2 cellular contexts compared by ENCODE assay signal in genomic region chr3:138938056-138938876, GRCh38.
A peak's percentile ranks its signal among the peaks of the same experiment; 100 is the strongest.
TF ChIP-seq lines count a peak whose summit lies in the region.

No MANE protein-coding gene starts in this region.

TF ChIP-seq in SK-N-SH treated with all-trans-retinoic acid at 6 μM for 48 hours, 23 proteins besides CTCF, POLR2A, EP300 and RAD21:
- TF ChIP-seq TOX (CRISPR knock-in tag; IDR thresholded peaks at IDR 0.05; ENCODE audit: borderline replicate concordance) (no peak), OSR1 (CRISPR knock-in tag; IDR thresholded peaks at IDR 0.05) (no peak), CSDC2 (CRISPR knock-in tag; IDR thresholded peaks at IDR 0.05) (no peak), ZNF70 (CRISPR knock-in tag; IDR thresholded peaks at IDR 0.05) (no peak), ZFP3 (CRISPR knock-in tag; IDR thresholded peaks at IDR 0.05) (no peak), TCF4 (CRISPR knock-in tag; IDR thresholded peaks at IDR 0.05; ENCODE audit: borderline replicate concordance) (no peak), RARB (CRISPR knock-in tag; IDR thresholded peaks at IDR 0.05) (no peak), ZFP30 (CRISPR knock-in tag; IDR thresholded peaks at IDR 0.05) (no peak), ESRRG (CRISPR knock-in tag; IDR thresholded peaks at IDR 0.05) (no peak), ARNTL (CRISPR knock-in tag; IDR thresholded peaks at IDR 0.05; ENCODE audit: borderline replicate concordance, low read depth) (no peak)
- TF ChIP-seq, protein P1, sequence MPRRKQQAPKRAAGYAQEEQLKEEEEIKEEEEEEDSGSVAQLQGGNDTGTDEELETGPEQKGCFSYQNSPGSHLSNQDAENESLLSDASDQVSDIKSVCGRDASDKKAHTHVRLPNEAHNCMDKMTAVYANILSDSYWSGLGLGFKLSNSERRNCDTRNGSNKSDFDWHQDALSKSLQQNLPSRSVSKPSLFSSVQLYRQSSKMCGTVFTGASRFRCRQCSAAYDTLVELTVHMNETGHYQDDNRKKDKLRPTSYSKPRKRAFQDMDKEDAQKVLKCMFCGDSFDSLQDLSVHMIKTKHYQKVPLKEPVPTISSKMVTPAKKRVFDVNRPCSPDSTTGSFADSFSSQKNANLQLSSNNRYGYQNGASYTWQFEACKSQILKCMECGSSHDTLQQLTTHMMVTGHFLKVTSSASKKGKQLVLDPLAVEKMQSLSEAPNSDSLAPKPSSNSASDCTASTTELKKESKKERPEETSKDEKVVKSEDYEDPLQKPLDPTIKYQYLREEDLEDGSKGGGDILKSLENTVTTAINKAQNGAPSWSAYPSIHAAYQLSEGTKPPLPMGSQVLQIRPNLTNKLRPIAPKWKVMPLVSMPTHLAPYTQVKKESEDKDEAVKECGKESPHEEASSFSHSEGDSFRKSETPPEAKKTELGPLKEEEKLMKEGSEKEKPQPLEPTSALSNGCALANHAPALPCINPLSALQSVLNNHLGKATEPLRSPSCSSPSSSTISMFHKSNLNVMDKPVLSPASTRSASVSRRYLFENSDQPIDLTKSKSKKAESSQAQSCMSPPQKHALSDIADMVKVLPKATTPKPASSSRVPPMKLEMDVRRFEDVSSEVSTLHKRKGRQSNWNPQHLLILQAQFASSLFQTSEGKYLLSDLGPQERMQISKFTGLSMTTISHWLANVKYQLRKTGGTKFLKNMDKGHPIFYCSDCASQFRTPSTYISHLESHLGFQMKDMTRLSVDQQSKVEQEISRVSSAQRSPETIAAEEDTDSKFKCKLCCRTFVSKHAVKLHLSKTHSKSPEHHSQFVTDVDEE (CRISPR knock-in tag; IDR thresholded peaks at IDR 0.05) = no peak
- TF ChIP-seq, protein P2, sequence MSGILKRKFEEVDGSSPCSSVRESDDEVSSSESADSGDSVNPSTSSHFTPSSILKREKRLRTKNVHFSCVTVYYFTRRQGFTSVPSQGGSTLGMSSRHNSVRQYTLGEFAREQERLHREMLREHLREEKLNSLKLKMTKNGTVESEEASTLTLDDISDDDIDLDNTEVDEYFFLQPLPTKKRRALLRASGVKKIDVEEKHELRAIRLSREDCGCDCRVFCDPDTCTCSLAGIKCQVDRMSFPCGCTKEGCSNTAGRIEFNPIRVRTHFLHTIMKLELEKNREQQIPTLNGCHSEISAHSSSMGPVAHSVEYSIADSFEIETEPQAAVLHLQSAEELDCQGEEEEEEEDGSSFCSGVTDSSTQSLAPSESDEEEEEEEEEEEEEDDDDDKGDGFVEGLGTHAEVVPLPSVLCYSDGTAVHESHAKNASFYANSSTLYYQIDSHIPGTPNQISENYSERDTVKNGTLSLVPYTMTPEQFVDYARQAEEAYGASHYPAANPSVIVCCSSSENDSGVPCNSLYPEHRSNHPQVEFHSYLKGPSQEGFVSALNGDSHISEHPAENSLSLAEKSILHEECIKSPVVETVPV (CRISPR knock-in tag; IDR thresholded peaks at IDR 0.05) = no peak
- TF ChIP-seq, protein P3, sequence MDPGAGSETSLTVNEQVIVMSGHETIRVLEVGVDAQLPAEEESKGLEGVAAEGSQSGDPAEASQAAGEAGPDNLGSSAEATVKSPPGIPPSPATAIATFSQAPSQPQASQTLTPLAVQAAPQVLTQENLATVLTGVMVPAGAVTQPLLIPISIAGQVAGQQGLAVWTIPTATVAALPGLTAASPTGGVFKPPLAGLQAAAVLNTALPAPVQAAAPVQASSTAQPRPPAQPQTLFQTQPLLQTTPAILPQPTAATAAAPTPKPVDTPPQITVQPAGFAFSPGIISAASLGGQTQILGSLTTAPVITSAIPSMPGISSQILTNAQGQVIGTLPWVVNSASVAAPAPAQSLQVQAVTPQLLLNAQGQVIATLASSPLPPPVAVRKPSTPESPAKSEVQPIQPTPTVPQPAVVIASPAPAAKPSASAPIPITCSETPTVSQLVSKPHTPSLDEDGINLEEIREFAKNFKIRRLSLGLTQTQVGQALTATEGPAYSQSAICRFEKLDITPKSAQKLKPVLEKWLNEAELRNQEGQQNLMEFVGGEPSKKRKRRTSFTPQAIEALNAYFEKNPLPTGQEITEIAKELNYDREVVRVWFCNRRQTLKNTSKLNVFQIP (CRISPR knock-in tag; IDR thresholded peaks at IDR 0.05; ENCODE audit: borderline replicate concordance, low read depth) = no peak
- TF ChIP-seq, protein P4, sequence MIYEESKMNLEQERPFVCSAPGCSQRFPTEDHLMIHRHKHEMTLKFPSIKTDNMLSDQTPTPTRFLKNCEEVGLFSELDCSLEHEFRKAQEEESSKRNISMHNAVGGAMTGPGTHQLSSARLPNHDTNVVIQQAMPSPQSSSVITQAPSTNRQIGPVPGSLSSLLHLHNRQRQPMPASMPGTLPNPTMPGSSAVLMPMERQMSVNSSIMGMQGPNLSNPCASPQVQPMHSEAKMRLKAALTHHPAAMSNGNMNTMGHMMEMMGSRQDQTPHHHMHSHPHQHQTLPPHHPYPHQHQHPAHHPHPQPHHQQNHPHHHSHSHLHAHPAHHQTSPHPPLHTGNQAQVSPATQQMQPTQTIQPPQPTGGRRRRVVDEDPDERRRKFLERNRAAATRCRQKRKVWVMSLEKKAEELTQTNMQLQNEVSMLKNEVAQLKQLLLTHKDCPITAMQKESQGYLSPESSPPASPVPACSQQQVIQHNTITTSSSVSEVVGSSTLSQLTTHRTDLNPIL (CRISPR knock-in tag; IDR thresholded peaks at IDR 0.05; ENCODE audit: low read depth) = no peak
- TF ChIP-seq, protein P5, sequence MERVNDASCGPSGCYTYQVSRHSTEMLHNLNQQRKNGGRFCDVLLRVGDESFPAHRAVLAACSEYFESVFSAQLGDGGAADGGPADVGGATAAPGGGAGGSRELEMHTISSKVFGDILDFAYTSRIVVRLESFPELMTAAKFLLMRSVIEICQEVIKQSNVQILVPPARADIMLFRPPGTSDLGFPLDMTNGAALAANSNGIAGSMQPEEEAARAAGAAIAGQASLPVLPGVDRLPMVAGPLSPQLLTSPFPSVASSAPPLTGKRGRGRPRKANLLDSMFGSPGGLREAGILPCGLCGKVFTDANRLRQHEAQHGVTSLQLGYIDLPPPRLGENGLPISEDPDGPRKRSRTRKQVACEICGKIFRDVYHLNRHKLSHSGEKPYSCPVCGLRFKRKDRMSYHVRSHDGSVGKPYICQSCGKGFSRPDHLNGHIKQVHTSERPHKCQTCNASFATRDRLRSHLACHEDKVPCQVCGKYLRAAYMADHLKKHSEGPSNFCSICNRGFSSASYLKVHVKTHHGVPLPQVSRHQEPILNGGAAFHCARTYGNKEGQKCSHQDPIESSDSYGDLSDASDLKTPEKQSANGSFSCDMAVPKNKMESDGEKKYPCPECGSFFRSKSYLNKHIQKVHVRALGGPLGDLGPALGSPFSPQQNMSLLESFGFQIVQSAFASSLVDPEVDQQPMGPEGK (CRISPR knock-in tag; IDR thresholded peaks at IDR 0.05; ENCODE audit: borderline replicate concordance) = no peak

TF ChIP-seq in H1, 55 proteins besides CTCF, POLR2A, EP300 and RAD21 (continues in another document):
- TF ChIP-seq TAF7 (optimal IDR thresholded peaks at IDR 0.05; ENCODE audit: borderline replicate concordance, low read depth, low read length) = no peak
- no peak for TF ChIP-seq SRF (IDR thresholded peaks at IDR 0.05; ENCODE audit: low read depth, low read length)
- TF ChIP-seq CTBP2 (IDR thresholded peaks at IDR 0.05; ENCODE audit: borderline replicate concordance, insufficient read depth, insufficient read length, low read length) = no peak
- TF ChIP-seq SUZ12 (IDR thresholded peaks at IDR 0.05; ENCODE audit: low read length) = peak; percentile 85
- TF ChIP-seq HDAC2 (IDR thresholded peaks at IDR 0.05; ENCODE audit: borderline replicate concordance in 1 of 2, low read depth in 2 of 2, low read length in 2 of 2) = no peak
- TF ChIP-seq ZNF274 (IDR thresholded peaks at IDR 0.05; ENCODE audit: borderline replicate concordance, extremely low read depth, low read length) = no peak
- no peak for TF ChIP-seq POLR2AphosphoS5 (IDR thresholded peaks at IDR 0.05; ENCODE audit: low read depth, low read length)
- TF ChIP-seq TBP (IDR thresholded peaks at IDR 0.05; ENCODE audit: low read depth, low read length) = no peak
- no peak for TF ChIP-seq NANOG (IDR thresholded peaks at IDR 0.05; ENCODE audit: insufficient read depth, low read depth, low read length, poor library complexity, severe bottlenecking)
- no peak for TF ChIP-seq BCL11A (IDR thresholded peaks at IDR 0.05; ENCODE audit: low read depth in 2 of 2, low read length in 2 of 2)
- no peak for TF ChIP-seq CHD7 (IDR thresholded peaks at IDR 0.05; ENCODE audit: insufficient replicate concordance, low read length)
- no peak for TF ChIP-seq NRF1 (IDR thresholded peaks at IDR 0.05; ENCODE audit: low read depth, low read length)
- TF ChIP-seq POU5F1 (IDR thresholded peaks at IDR 0.05; ENCODE audit: low read depth, low read length) = no peak
- peak; percentile 56 for TF ChIP-seq ASH2L (IDR thresholded peaks at IDR 0.05; ENCODE audit: low read length)
- TF ChIP-seq, protein P6, sequence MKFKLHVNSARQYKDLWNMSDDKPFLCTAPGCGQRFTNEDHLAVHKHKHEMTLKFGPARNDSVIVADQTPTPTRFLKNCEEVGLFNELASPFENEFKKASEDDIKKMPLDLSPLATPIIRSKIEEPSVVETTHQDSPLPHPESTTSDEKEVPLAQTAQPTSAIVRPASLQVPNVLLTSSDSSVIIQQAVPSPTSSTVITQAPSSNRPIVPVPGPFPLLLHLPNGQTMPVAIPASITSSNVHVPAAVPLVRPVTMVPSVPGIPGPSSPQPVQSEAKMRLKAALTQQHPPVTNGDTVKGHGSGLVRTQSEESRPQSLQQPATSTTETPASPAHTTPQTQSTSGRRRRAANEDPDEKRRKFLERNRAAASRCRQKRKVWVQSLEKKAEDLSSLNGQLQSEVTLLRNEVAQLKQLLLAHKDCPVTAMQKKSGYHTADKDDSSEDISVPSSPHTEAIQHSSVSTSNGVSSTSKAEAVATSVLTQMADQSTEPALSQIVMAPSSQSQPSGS (IDR thresholded peaks at IDR 0.05; ENCODE audit: low read length) = no peak
- TF ChIP-seq PHF8 (conservative IDR thresholded peaks at IDR 0.05; ENCODE audit: low read depth, low read length) = no peak
- TF ChIP-seq CEBPB (IDR thresholded peaks at IDR 0.05; ENCODE audit: low read depth, low read length) = no peak
- TF ChIP-seq ATF3 (IDR thresholded peaks at IDR 0.05; ENCODE audit: insufficient read depth, low read depth, low read length) = no peak
- TF ChIP-seq TCF12 (IDR thresholded peaks at IDR 0.05; ENCODE audit: low read depth, low read length) = no peak
- no peak for TF ChIP-seq MAFK (IDR thresholded peaks at IDR 0.05; ENCODE audit: low read depth, low read length)
- peak; percentile 60 for TF ChIP-seq MAX (IDR thresholded peaks at IDR 0.05)
